25 cellular contexts compared by ENCODE assay signal in the genomic region with DNA sequence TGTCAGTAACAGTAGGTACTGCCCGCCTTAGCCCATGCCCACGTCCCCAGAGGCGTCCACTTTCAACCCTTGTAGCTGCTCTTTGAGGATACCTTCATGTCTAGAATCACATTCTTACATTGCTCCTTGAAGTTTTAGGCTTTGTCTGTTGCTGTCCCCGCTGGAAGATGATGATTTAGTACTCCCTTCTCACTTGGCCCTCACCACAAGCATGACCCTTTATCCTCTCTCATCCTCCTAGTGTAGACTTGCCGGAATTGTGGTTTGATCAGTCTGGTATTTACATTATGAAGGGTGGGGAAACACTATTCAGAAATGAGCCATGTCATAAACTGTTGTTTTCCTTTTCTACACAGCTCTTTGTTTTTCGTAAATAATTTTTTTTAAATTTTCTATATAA.
A peak's percentile ranks its signal among the peaks of the same experiment; 100 is the strongest.
DNase-seq lines count a peak whose midpoint lies in the region; ATAC-seq, FAIRE-seq and TF ChIP-seq lines count a peak whose summit lies in the region.
"Had no signal": no experiment of that assay in that cellular context is flagged by ENCODE, and none has a peak within 500 bp of the region (broad histone marks: within the 10 kb centered on the region; RNA-seq: fewer than 3 reads in every experiment).

No MANE protein-coding gene starts in this region.

- BruUV-seq in IMR-90 (replicated peaks; lab: Mats Ljungman, UMichigan), result no TSS peak

- H3F3A ChIP-seq in smooth muscle cell (ENCODE audit: low read depth), result peaks cover 16% of the 10 kb centered on the region

- peaks cover 23% of the 10 kb centered on the region for H3K9me1 ChIP-seq in IMR-90 (ENCODE audit: insufficient read depth, low read length)

- H3K18ac ChIP-seq in IMR-90 (ENCODE audit: low read depth, low read length), result no peak overlapping the region

- no peak for TF ChIP-seq CTCF in IMR-90 (conservative IDR thresholded peaks at IDR 0.05; ENCODE audit: low read depth, low read length)
- TF ChIP-seq CTCF in astrocyte (IDR thresholded peaks at IDR 0.05; ENCODE audit: insufficient read depth, low read depth, low read length), result no peak
- no peak for TF ChIP-seq CTCF in smooth muscle cell (IDR thresholded peaks at IDR 0.05; ENCODE audit: borderline replicate concordance, insufficient read depth, poor library complexity, severe bottlenecking)

- in situ Hi-C loops in IMR-90 (cut with MboI; ENCODE audit: low sequenced_read_pairs), result no loop called here

- H3K27me3 ChIP-seq in IMR-90 (ENCODE audit: control insufficient read depth, insufficient read depth, low read length) (no peaks in the 10 kb centered on the region), astrocyte (ENCODE audit: insufficient read depth, low read length) (no peaks in the 10 kb centered on the region), smooth muscle cell (ENCODE audit: low read depth) (no peaks in the 10 kb centered on the region)

- no peak overlapping the region for H3K14ac ChIP-seq in IMR-90 (replicated peaks; ENCODE audit: low read depth, low read length)

- CTCF ChIA-PET in IMR-90 (lab: Yijun Ruan, JAX), result interaction anchor here (0.6 kb wide), 1 partner anchor 569 kb away, joined by 3 read pairs; no protein-coding TSS in a partner anchor

- peak overlapping the region; percentile 4 for H3K27ac Mint-ChIP-seq in activated T-cell treated with anti-CD3 and anti-CD28 coated beads, Interleukin-2, amount 50 U/mL, for 24 hours
- no peak overlapping the region for H3K27ac Mint-ChIP-seq in astrocyte (ENCODE audit: unreplicated experiment)
- H3K27ac Mint-ChIP-seq: type B pancreatic cell had no signal

- H3K9ac ChIP-seq in IMR-90 (ENCODE audit: low read depth, low read length), result no peak overlapping the region
- no peak overlapping the region for H3K9ac ChIP-seq in astrocyte (ENCODE audit: low read length)
- no peak overlapping the region for H3K9ac ChIP-seq in smooth muscle cell (ENCODE audit: low read depth)

- H4K20me1 ChIP-seq in IMR-90 (ENCODE audit: insufficient read depth, low read length), result peaks cover 69% of the 10 kb centered on the region
- peaks cover 96% of the 10 kb centered on the region for H4K20me1 ChIP-seq in astrocyte (ENCODE audit: insufficient read depth, low read length)
- peaks cover 100% of the 10 kb centered on the region for H4K20me1 ChIP-seq in smooth muscle cell (ENCODE audit: low read depth)

- peak overlapping the region; percentile 32; the same call in 1 of the 2 replicates for H3K23ac ChIP-seq in IMR-90 (ENCODE audit: low read depth, low read length)

- H3K4me2 ChIP-seq in IMR-90 (ENCODE audit: low read depth, low read length) (no peak overlapping the region), astrocyte (ENCODE audit: low read length) (no peak overlapping the region), smooth muscle cell (no peak overlapping the region)

- TF ChIP-seq POLR2A in IMR-90 (IDR thresholded peaks at IDR 0.05; ENCODE audit: low read depth, low read length), result no peak

- H4K5ac ChIP-seq in IMR-90 (ENCODE audit: low read depth, low read length), result no peak overlapping the region

- H3K4me1 ChIP-seq in IMR-90 (ENCODE audit: control insufficient read depth, insufficient read depth, low read length) (peaks cover 12% of the 10 kb centered on the region), astrocyte (ENCODE audit: insufficient read depth, low read length) (peaks cover 12% of the 10 kb centered on the region), smooth muscle cell (ENCODE audit: low read depth) (peaks cover 23% of the 10 kb centered on the region)

- H3K27me3 Mint-ChIP-seq in activated T-cell treated with anti-CD3 and anti-CD28 coated beads, Interleukin-2, amount 50 U/mL, for 24 hours, result no peaks in the 10 kb centered on the region
- no peaks in the 10 kb centered on the region for H3K27me3 Mint-ChIP-seq in astrocyte (ENCODE audit: low read depth, unreplicated experiment)
- H3K27me3 Mint-ChIP-seq: activated B cell treated with CpG ODN at 0.5 μM for 24 hours, type B pancreatic cell had no signal

- no peak overlapping the region for H2AK9ac ChIP-seq in IMR-90 (replicated peaks; ENCODE audit: low read depth, low read length, poor library complexity)

- 100% methylated on average over 1 of the region's 6 CpGs; no CpG with 5 or more reads in 1 of the 2 experiments for WGBS in IMR-90 (ENCODE audit: extremely low coverage in 2 of 2, insufficient read length in 1 of 2), 2 experiments
- WGBS in smooth muscle cell (ENCODE audit: low lambda C conversion rate), result 81% methylated on average over 6 of the region's 6 CpGs

- H2BK20ac ChIP-seq in IMR-90 (ENCODE audit: low read depth, low read length), result no peak overlapping the region

- no peak overlapping the region for H3K4ac ChIP-seq in IMR-90 (ENCODE audit: low read depth, low read length)

- H4K91ac ChIP-seq in IMR-90 (ENCODE audit: insufficient read depth, low read depth, low read length), result no peak overlapping the region

- no peaks in the 10 kb centered on the region for H3K9me3 ChIP-seq in IMR-90 (ENCODE audit: control insufficient read depth, insufficient read depth, low read length)
- no peaks in the 10 kb centered on the region for H3K9me3 ChIP-seq in astrocyte (ENCODE audit: insufficient read depth, low read depth, low read length)
- no peaks in the 10 kb centered on the region for H3K9me3 ChIP-seq in smooth muscle cell (replicated peaks; ENCODE audit: low read depth)
- H3K9me3 ChIP-seq: HAP-1, lower lobe of right lung, psoas muscle had no signal

- no peaks in the 10 kb centered on the region for H3K36me3 Mint-ChIP-seq in activated T-cell treated with anti-CD3 and anti-CD28 coated beads, Interleukin-2, amount 50 U/mL, for 24 hours (ENCODE audit: low read depth)
- H3K36me3 Mint-ChIP-seq in astrocyte (ENCODE audit: low read depth, unreplicated experiment), result peaks cover 8% of the 10 kb centered on the region

- no peak overlapping the region for H3K4me3 Mint-ChIP-seq in activated T-cell treated with anti-CD3 and anti-CD28 coated beads, Interleukin-2, amount 50 U/mL, for 24 hours
- no peak overlapping the region for H3K4me3 Mint-ChIP-seq in astrocyte (ENCODE audit: unreplicated experiment)
- H3K4me3 Mint-ChIP-seq: type B pancreatic cell had no signal

- no peak overlapping the region for H4K8ac ChIP-seq in IMR-90 (ENCODE audit: low read depth in 2 of 2, low read length in 2 of 2)

- H3K4me1 Mint-ChIP-seq in activated T-cell treated with anti-CD3 and anti-CD28 coated beads, Interleukin-2, amount 50 U/mL, for 24 hours (ENCODE audit: low read depth), result peaks cover 85% of the 10 kb centered on the region
- H3K4me1 Mint-ChIP-seq in astrocyte (ENCODE audit: low read depth, unreplicated experiment), result peaks cover 54% of the 10 kb centered on the region

- intact Hi-C loops in IMR-90 (cut with micrococcal nuclease), result no loop called here
- intact Hi-C loops in left colon (cut with DNase I, micrococcal nuclease), result no loop called here

- no peak overlapping the region for H2AFZ ChIP-seq in IMR-90 (replicated peaks; ENCODE audit: low read length, poor library complexity)
- H2AFZ ChIP-seq in astrocyte (ENCODE audit: low read depth, low read length), result no peak overlapping the region
- no peak overlapping the region for H2AFZ ChIP-seq in smooth muscle cell (ENCODE audit: low read depth)

- peaks cover 99% of the 10 kb centered on the region for H3K79me2 ChIP-seq in astrocyte (ENCODE audit: insufficient read depth, low read length)
- H3K79me2 ChIP-seq in smooth muscle cell (ENCODE audit: low read depth), result peaks cover 93% of the 10 kb centered on the region

- H2AK5ac ChIP-seq in IMR-90 (ENCODE audit: low read depth, low read length), result no peak overlapping the region

- no peaks in the 10 kb centered on the region for H3K36me3 ChIP-seq in IMR-90 (ENCODE audit: control insufficient read depth, insufficient read depth, low read length)
- H3K36me3 ChIP-seq in astrocyte (ENCODE audit: insufficient read depth, low read length), result no peaks in the 10 kb centered on the region
- H3K36me3 ChIP-seq in smooth muscle cell (ENCODE audit: low read depth), result no peaks in the 10 kb centered on the region
- H3K36me3 ChIP-seq: HAP-1, lower lobe of right lung had no signal

- dilution Hi-C loops in IMR-90 (cut with HindIII; ENCODE audit: low sequenced_read_pairs, unreplicated experiment), result no loop called here

- H2BK120ac ChIP-seq in IMR-90 (ENCODE audit: low read depth, low read length), result no peak overlapping the region

- DNase-seq in activated T-cell treated with anti-CD3 and anti-CD28 coated beads, Interleukin-2, amount 50 U/mL, for 24 hours, result no peak
- DNase-seq in activated T-cell treated with anti-CD3 and anti-CD28 coated beads for 4 hours (no peak), IMR-90 (peak; percentile 12), astrocyte (ENCODE audit: low read depth) (peak; percentile 42), smooth muscle cell (lab: John Stamatoyannopoulos, UW; ENCODE audit: unreplicated experiment) (no peak), pons (ENCODE audit: low spot score) (no peak), left colon (no peak)
- DNase-seq: 8988T; activated B cell treated with CpG ODN at 0.5 μM for 24 hours; activated CD4-positive, alpha-beta T cell treated with anti-CD3 and anti-CD28 coated beads, Interleukin-2, amount 50 U/mL, for 48 hours; activated effector memory CD4-positive, alpha-beta T cell treated with anti-CD3 and anti-CD28 coated beads, Interleukin-2, amount 50 U/mL, for 16 hours; amniotic stem cell; COR-L47; DND-41; kidney; lower lobe of right lung; NCI-H2081 treated with DMSO at 0.1 percent for 48 hours; NCI-H345; NCI-H82; psoas muscle; Right ventricle myocardium superior; T-helper 9 cell had no signal

- POLR2A ChIA-PET in IMR-90 (lab: Charles Lee; ENCODE audit: unreplicated experiment), result no interaction called here

- H3K9me3 Mint-ChIP-seq in activated T-cell treated with anti-CD3 and anti-CD28 coated beads, Interleukin-2, amount 50 U/mL, for 24 hours, result no peaks in the 10 kb centered on the region
- no peaks in the 10 kb centered on the region for H3K9me3 Mint-ChIP-seq in astrocyte (ENCODE audit: unreplicated experiment)
- H3K9me3 Mint-ChIP-seq: activated B cell treated with CpG ODN at 0.5 μM for 24 hours had no signal

- no peak overlapping the region for H2BK15ac ChIP-seq in IMR-90 (ENCODE audit: low read depth, low read length)

- H3K79me1 ChIP-seq in IMR-90 (ENCODE audit: low read depth in 1 of 2, low read length in 2 of 2), result peaks cover 39 to 64% of the 10 kb centered on the region in 2 experiments

- H3K4me3 ChIP-seq in IMR-90 (ENCODE audit: insufficient read depth, low read depth, low read length) (no peak overlapping the region), astrocyte (ENCODE audit: insufficient read depth, low read depth, low read length) (no peak overlapping the region), smooth muscle cell (no peak overlapping the region)
- H3K4me3 ChIP-seq: HAP-1, lower lobe of right lung, psoas muscle had no signal

- TF ChIP-seq RAD21 in IMR-90 (IDR thresholded peaks at IDR 0.05; ENCODE audit: low read length), result no peak

- no peak overlapping the region for H2BK5ac ChIP-seq in IMR-90 (ENCODE audit: low read depth, low read length, poor library complexity, severe bottlenecking)

- ATAC-seq in IMR-90 (ENCODE audit: low read depth), result no peak
- ATAC-seq in left colon, result no peak
- no peak for ATAC-seq in GM18873 (IDR thresholded peaks at IDR 0.05; ENCODE audit: low FRiP score, unreplicated experiment)
- ATAC-seq: lower lobe of right lung, psoas muscle had no signal

- H3K27ac ChIP-seq in IMR-90 (ENCODE audit: insufficient read depth, low read length), result no peak overlapping the region
- H3K27ac ChIP-seq in astrocyte (ENCODE audit: low read depth, low read length), result no peak overlapping the region
- peak overlapping the region; percentile 69 for H3K27ac ChIP-seq in smooth muscle cell (ENCODE audit: low read depth)
- H3K27ac ChIP-seq: lower lobe of right lung, psoas muscle had no signal

- FAIRE-seq in astrocyte (lab: Jason Lieb, UNC), result no peak
- FAIRE-seq: kidney had no signal

- no peak overlapping the region for H3K56ac ChIP-seq in IMR-90 (ENCODE audit: extremely low read depth, insufficient read depth, low read length)

Comparison
In these comparisons a context has a peak if more than half of its experiments do, and no peak if none do; other contexts are left out.
1. DNase-seq: peak in IMR-90 (single experiment) and astrocyte (single experiment); none in activated T-cell treated with anti-CD3 and anti-CD28 coated beads, Interleukin-2, amount 50 U/mL, for 24 hours (single experiment), activated T-cell treated with anti-CD3 and anti-CD28 coated beads for 4 hours (single experiment), smooth muscle cell (single experiment), pons (single experiment) and left colon (0 of 2).